12 cellular contexts compared by ENCODE assay signal in the genomic region with DNA sequence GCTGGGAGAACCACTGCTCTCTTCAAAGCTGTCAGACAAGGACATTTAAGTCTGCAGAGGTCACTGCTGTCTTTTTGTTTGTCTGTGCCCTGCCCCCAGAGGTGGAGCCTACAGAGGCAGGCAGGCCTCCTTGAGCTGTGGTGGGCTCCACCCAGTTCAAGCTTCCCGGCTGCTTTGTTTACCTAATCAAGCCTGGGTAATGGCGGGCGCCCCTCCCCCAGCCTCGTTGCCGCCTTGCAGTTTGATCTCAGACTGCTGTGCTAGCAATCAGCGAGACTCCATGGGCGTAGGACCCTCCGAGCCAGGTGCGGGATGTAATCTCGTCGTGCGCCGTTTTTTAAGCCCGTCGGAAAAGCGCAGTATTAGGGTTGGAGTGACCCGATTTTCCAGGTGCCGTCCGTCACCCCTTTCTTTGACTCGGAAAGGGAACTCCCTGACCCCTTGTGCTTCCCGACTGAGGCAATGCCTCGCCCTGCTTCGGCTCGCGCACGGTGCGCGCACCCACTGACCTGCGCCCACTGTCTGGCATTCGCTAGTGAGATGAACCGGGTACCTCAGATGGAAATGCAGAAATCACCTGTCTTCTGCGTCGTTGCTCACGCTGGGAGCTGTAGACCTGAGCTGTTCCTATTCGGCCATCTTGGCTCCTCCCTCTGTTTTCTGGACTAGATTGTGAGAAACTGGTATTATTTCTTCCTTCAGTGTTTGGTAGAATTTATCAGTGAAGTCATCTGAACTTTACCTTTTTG. TPM values are rescaled to one million over a fixed set of nuclear protein-coding genes. Genes with fewer than 3 reads are reported as not detected.
DNase-seq lines count a peak whose midpoint lies in the region; ATAC-seq, FAIRE-seq and TF ChIP-seq lines count a peak whose summit lies in the region.
"Not testable (repeated sequence)": the region's sequence is repeated elsewhere in the genome, so short reads cannot be mapped to it uniquely, and the experiment has no call there.
"Had no signal": no experiment of that assay in that cellular context is flagged by ENCODE, and none has a peak within 500 bp of the region (broad histone marks: within the 10 kb centered on the region; RNA-seq: fewer than 3 reads in every experiment).

No MANE protein-coding gene starts in this region.

- H3K4me1 ChIP-seq in H9 (ENCODE audit: insufficient read depth, low read length); K562 (replicated peaks in 1 of 2; ENCODE audit: control insufficient read depth in 2 of 2, insufficient read depth in 2 of 2, low read length in 2 of 2); mucosa of rectum (ENCODE audit: control insufficient read depth in 2 of 2, insufficient read depth in 2 of 2, low read length in 2 of 2): not testable (repeated sequence)

- in situ Hi-C loops in K562 (cut with MboI) = not testable (repeated sequence)

- H3K27ac Mint-ChIP-seq in CD4-positive, alpha-beta T cell; T-helper 17 cell; glutamatergic neuron (ENCODE audit: unreplicated experiment): not testable (repeated sequence)
- H3K27ac Mint-ChIP-seq in H9 (peak overlapping the region; percentile 32 to 97 (median 79); a peak in 5 of 7 replicates), progenitor cell of endocrine pancreas (peak overlapping the region; percentile 89)

- TF ChIP-seq CTCF in CD4-positive, alpha-beta T cell (IDR thresholded peaks at IDR 0.05); H9 (conservative IDR thresholded peaks at IDR 0.05); K562 (IDR thresholded peaks at IDR 0.05 in 2 of 3, conservative IDR thresholded peaks at IDR 0.05 in 1 of 3; ENCODE audit: insufficient read depth in 2 of 3, low read depth in 1 of 3, low read length in 3 of 3); glutamatergic neuron (IDR thresholded peaks at IDR 0.05; ENCODE audit: partially characterized antibody, unreplicated experiment); progenitor cell of endocrine pancreas (IDR thresholded peaks at IDR 0.05; ENCODE audit: unreplicated experiment): not testable (repeated sequence)

- H4K20me1 ChIP-seq in H9 (ENCODE audit: control insufficient read depth, insufficient read depth, insufficient read length); K562 (replicated peaks; ENCODE audit: control insufficient read depth, insufficient read depth, low read length): not testable (repeated sequence)

- H3T11ph ChIP-seq in H9 (ENCODE audit: low read length) = not testable (repeated sequence)

- WGBS in H9 (ENCODE audit: extremely low coverage, insufficient read length, low lambda C conversion rate) = no CpG with 5 or more reads among the region's 35 CpGs
- 27% methylated on average over 6 of the region's 35 CpGs for WGBS in K562 (ENCODE audit: insufficient coverage, low coverage, missing lambda C conversion rate)

- H3K4me1 Mint-ChIP-seq in CD4-positive, alpha-beta T cell (ENCODE audit: low read depth); T-helper 17 cell; glutamatergic neuron (ENCODE audit: low read depth, unreplicated experiment); progenitor cell of endocrine pancreas (ENCODE audit: low read depth): not testable (repeated sequence)
- H3K4me1 Mint-ChIP-seq in H9 = peaks cover 5 to 14% of the 10 kb centered on the region in 2 experiments

- not testable (repeated sequence) for H3K9ac ChIP-seq in H9 (ENCODE audit: extremely low read depth, insufficient read length, low read length); mucosa of rectum (ENCODE audit: low read depth in 1 of 2, low read length in 2 of 2)
- H3K9ac ChIP-seq in K562 (ENCODE audit: insufficient read depth in 1 of 2, low read depth in 2 of 2, low read length in 2 of 2) = peak overlapping the region in 1 of 2 experiments; percentile 62; a peak in 2 of 4 replicates

- not testable (repeated sequence) for H2BK12ac ChIP-seq in H9 (ENCODE audit: insufficient read length, low read depth, low read length)

- H2BK20ac ChIP-seq in H9 (ENCODE audit: low read depth, low read length, poor library complexity, severe bottlenecking) = not testable (repeated sequence)

- H3K4me3 ChIP-seq in K562 (peak overlapping the region; percentile 32), mucosa of rectum (ENCODE audit: low read length in 2 of 2) (peak overlapping the region; percentile 26 to 33)

- not testable (repeated sequence) for DNase-seq in CD4-positive, alpha-beta T cell; T-helper 17 cell; glutamatergic neuron; progenitor cell of endocrine pancreas (ENCODE audit: low spot score, unreplicated experiment)
- DNase-seq in H9 (peak; percentile 34), K562 (ENCODE audit: extremely low read depth in 1 of 4, low spot score in 3 of 4) (peak in 1 of 4 experiments; percentile 25)

- peak overlapping the region; percentile 23 for H3K4me3 Mint-ChIP-seq in CD4-positive, alpha-beta T cell
- H3K4me3 Mint-ChIP-seq in H9 (peak overlapping the region; percentile 28 to 50; a peak in 4 of 5 replicates), T-helper 17 cell (peak overlapping the region; percentile 16), glutamatergic neuron (ENCODE audit: unreplicated experiment) (peak overlapping the region; percentile 63), progenitor cell of endocrine pancreas (ENCODE audit: low read depth) (peak overlapping the region; percentile 71)

- H3K79me2 ChIP-seq in H9 (ENCODE audit: insufficient read depth, low read length); K562 (ENCODE audit: control insufficient read depth, insufficient read depth, low read length): not testable (repeated sequence)

- not testable (repeated sequence) for H4K91ac ChIP-seq in H9 (ENCODE audit: insufficient read length, low read depth, low read length)

- TF ChIP-seq EP300 in K562 (IDR thresholded peaks at IDR 0.05; ENCODE audit: low read length) = not testable (repeated sequence)

- H3K23me2 ChIP-seq in H9 (ENCODE audit: insufficient read length, low read depth, low read length, poor library complexity, severe bottlenecking) = not testable (repeated sequence)

- H2AFZ ChIP-seq in H9 (ENCODE audit: low read length) = not testable (repeated sequence)
- peak overlapping the region; percentile 81 for H2AFZ ChIP-seq in K562 (ENCODE audit: low read depth, low read length)

- not testable (repeated sequence) for H2AK5ac ChIP-seq in H9 (ENCODE audit: insufficient read length, low read length)

- H3K9me3 ChIP-seq in CD4-positive, alpha-beta T cell (ENCODE audit: control insufficient read depth, low read length); H9 (ENCODE audit: control insufficient read depth, low read depth, low read length); T-helper 17 cell (ENCODE audit: control insufficient read depth, low read length, poor library complexity, severe bottlenecking); K562 (replicated peaks; ENCODE audit: control insufficient read depth, insufficient read depth, low read depth, low read length); mucosa of rectum (ENCODE audit: control insufficient read depth in 2 of 2, low read length in 2 of 2): not testable (repeated sequence)

- H3K18ac ChIP-seq in H9 (ENCODE audit: insufficient read length, low read depth, low read length) = not testable (repeated sequence)

- not testable (repeated sequence) for H2BK15ac ChIP-seq in H9 (ENCODE audit: low read depth, low read length)

- H4K5ac ChIP-seq in H9 (ENCODE audit: insufficient read length, low read depth, low read length) = not testable (repeated sequence)

- intact Hi-C loops in CD4-positive, alpha-beta T cell (cut with DNase I, micrococcal nuclease) = not testable (repeated sequence)
- intact Hi-C loops in K562 (cut with micrococcal nuclease) = loop anchor here (10.0 kb wide), 1 partner anchor 131 kb away; the partner anchor contains the start of genes UGT1A4 and UGT1A5

- not testable (repeated sequence) for H3K36me3 Mint-ChIP-seq in CD4-positive, alpha-beta T cell (ENCODE audit: low read depth); T-helper 17 cell (ENCODE audit: low read depth); glutamatergic neuron (ENCODE audit: unreplicated experiment); progenitor cell of endocrine pancreas (ENCODE audit: insufficient read depth)
- H3K36me3 Mint-ChIP-seq in H9 (ENCODE audit: insufficient read depth in 1 of 3, low read depth in 3 of 3) = peaks cover 0 to 12% (median 2%) of the 10 kb centered on the region in 3 experiments; a peak in 4 of 7 replicates

- H3K4me2 ChIP-seq in H9 (ENCODE audit: insufficient read depth, insufficient read length, low read length) = not testable (repeated sequence)
- peak overlapping the region; percentile 58; the same call in 1 of the 2 replicates for H3K4me2 ChIP-seq in K562 (ENCODE audit: insufficient read depth, low read length)

- not testable (repeated sequence) for FAIRE-seq in K562 (lab: Jason Lieb, UNC)

- not testable (repeated sequence) for H4K8ac ChIP-seq in H9 (replicated peaks; ENCODE audit: insufficient read length, low read depth, low read length)

- H3K14ac ChIP-seq in H9 (ENCODE audit: insufficient read depth, low read length) = peak overlapping the region; percentile 92

- ATAC-seq in CD4-positive, alpha-beta T cell (ENCODE audit: poor library complexity); T-helper 17 cell; K562: not testable (repeated sequence)

- CTCF ChIA-PET in CD4-positive, alpha-beta T cell (lab: Charles Lee); K562 (lab: Yijun Ruan, JAX; ENCODE audit: low intra/inter-chr PET ratio): not testable (repeated sequence)

- not testable (repeated sequence) for H3K9me3 Mint-ChIP-seq in CD4-positive, alpha-beta T cell; glutamatergic neuron (ENCODE audit: unreplicated experiment); progenitor cell of endocrine pancreas (ENCODE audit: low read depth)
- peaks cover 6 to 11% of the 10 kb centered on the region in 2 experiments; a peak in 4 of 5 replicates for H3K9me3 Mint-ChIP-seq in H9

- H3K9me1 ChIP-seq in K562 (ENCODE audit: control insufficient read depth, insufficient read depth, low read length) = not testable (repeated sequence)

- TF ChIP-seq RAD21 in K562 (CRISPR knock-in tag; conservative IDR thresholded peaks at IDR 0.05 in 1 of 2, IDR thresholded peaks at IDR 0.05 in 1 of 2) = peak; percentile 42 to 49

- not testable (repeated sequence) for H3K79me1 ChIP-seq in H9 (ENCODE audit: insufficient read depth, low read depth, low read length, poor library complexity, severe bottlenecking)

- POLR2A ChIA-PET in CD4-positive, alpha-beta T cell (lab: Charles Lee) = not testable (repeated sequence)
- POLR2A ChIA-PET in K562 (lab: Yijun Ruan, JAX) = interaction anchor here (0.9 kb wide), 1 partner anchor 13 kb away, joined by 3 read pairs; no protein-coding TSS in a partner anchor

- not testable (repeated sequence) for H3K56ac ChIP-seq in H9 (ENCODE audit: insufficient read length, low read depth, low read length)

- H3K23ac ChIP-seq in H9 (ENCODE audit: insufficient read length, low read depth, low read length) = not testable (repeated sequence)

- TF ChIP-seq POLR2A in K562 (conservative IDR thresholded peaks at IDR 0.05) = peak; percentile 44; the same call in 1 of the 2 replicates

- not testable (repeated sequence) for H3K27me3 ChIP-seq in CD4-positive, alpha-beta T cell (ENCODE audit: control insufficient read depth, insufficient read depth, low read length); H9 (ENCODE audit: insufficient read depth, low read length); K562 (ENCODE audit: control insufficient read depth in 2 of 2, insufficient read depth in 2 of 2, low read length in 2 of 2); mucosa of rectum (ENCODE audit: control insufficient read depth in 2 of 2, insufficient read depth in 2 of 2, low read length in 2 of 2)

- H3K27me3 Mint-ChIP-seq in CD4-positive, alpha-beta T cell = peaks cover 31% of the 10 kb centered on the region
- not testable (repeated sequence) for H3K27me3 Mint-ChIP-seq in H9 (ENCODE audit: low read depth); glutamatergic neuron (ENCODE audit: unreplicated experiment); progenitor cell of endocrine pancreas
- peaks cover 36% of the 10 kb centered on the region for H3K27me3 Mint-ChIP-seq in T-helper 17 cell

- H2BK120ac ChIP-seq in H9 (ENCODE audit: low read depth, low read length, poor library complexity, severe bottlenecking) = not testable (repeated sequence)

- BruUV-seq in K562 (replicated peaks; lab: Mats Ljungman, UMichigan) = TSS peak; percentile 77

- H3K36me3 ChIP-seq in K562 (ENCODE audit: control insufficient read depth, insufficient read depth, low read length); mucosa of rectum (ENCODE audit: control insufficient read depth in 2 of 2, insufficient read depth in 2 of 2, low read length in 2 of 2): not testable (repeated sequence)

- H2BK5ac ChIP-seq in H9 (ENCODE audit: insufficient read length, low read length) = not testable (repeated sequence)

- H3K4ac ChIP-seq in H9 (ENCODE audit: low read depth, low read length) = not testable (repeated sequence)

- not testable (repeated sequence) for H3K27ac ChIP-seq in CD4-positive, alpha-beta T cell (ENCODE audit: low read depth, low read length); H9 (ENCODE audit: insufficient read length, low read depth, low read length); mucosa of rectum (ENCODE audit: low read depth in 2 of 2, low read length in 2 of 2)
- H3K27ac ChIP-seq in K562 (ENCODE audit: extremely low read depth, low read depth, low read length) = peak overlapping the region; percentile 67; the same call in 2 of the 3 replicates

RNA-seq across cellular contexts. Expression of gene USP40, which starts 16.8 kb away (rescaled TPM):
- total RNA-seq in CD4-positive, alpha-beta T cell = 1 to 10 TPM; 7.2 to 8.7 TPM
- total RNA-seq in H9 (2021) = 6.0 and 7.5 TPM in 2 replicates
- total RNA-seq in T-helper 17 cell = 10 to 100 TPM; 10.7 to 14.0 TPM
- total RNA-seq in K562 (2011; cell fraction: chromatin; rRNA removed; ENCODE audit: low replicate concordance) = 44.7 and 124 TPM in 2 replicates
- total RNA-seq in K562 (2011; cell fraction: nucleolus; rRNA removed) = 12.0 and 15.0 TPM in 2 replicates
- total RNA-seq in K562 (2011; cell fraction: nucleoplasm; rRNA removed) = 32.2 and 35.7 TPM in 2 replicates
- total RNA-seq in K562 (2014; rRNA removed) = 8.5 and 11.3 TPM in 2 replicates
- 12.8 and 14.8 TPM in 2 replicates for total RNA-seq in K562 (2014; rRNA removed; fragmentation: Illumina TruSeq; extraction: Trizol)
- 12.2 and 12.8 TPM in 2 replicates for total RNA-seq in K562 (2015; rRNA removed; fragmentation: Illumina TruSeq; extraction: Trizol)
- total RNA-seq in K562 (2021) = 12.9 and 13.1 TPM in 2 replicates
- 15.0 TPM in 2 replicates for polyA plus RNA-seq in K562 (2011; rRNA removed)
- polyA plus RNA-seq in K562 (2011; cell fraction: cytosol; rRNA removed) = 11.5 and 15.8 TPM in 2 replicates
- 49.5 and 56.9 TPM in 2 replicates for polyA plus RNA-seq in K562 (2011; cell fraction: nucleus; rRNA removed)
- 9.3 and 14.8 TPM in 2 replicates for polyA plus RNA-seq in K562 (2012)
- 9.3 and 10.6 TPM in 2 replicates for polyA plus RNA-seq in K562 (2014; fragmentation: Illumina TruSeq; extraction: Trizol)
- polyA plus RNA-seq in K562 (2014; fragmentation: Nextera tagmentation; extraction: Ambion mirVana) = 1 to 10 TPM; 5.5 to 7.9 TPM
- polyA plus RNA-seq in K562 (2014; rRNA removed) = 9.0 and 9.3 TPM in 2 replicates
- polyA minus RNA-seq in K562 (2011; rRNA and poly(A)+ RNA removed) = 33.1 and 38.1 TPM in 2 replicates
- polyA minus RNA-seq in K562 (2011; cell fraction: cytosol; rRNA and poly(A)+ RNA removed) = 7.1 and 8.9 TPM in 2 replicates
- 21.0 and 39.4 TPM in 2 replicates for polyA minus RNA-seq in K562 (2011; cell fraction: nucleus; rRNA and poly(A)+ RNA removed)
- 21.8 TPM for total RNA-seq in glutamatergic neuron (ENCODE audit: unreplicated experiment)
- 36.9 and 38.3 TPM in 2 replicates for total RNA-seq in progenitor cell of endocrine pancreas

RNA-seq across cellular contexts. Expression of gene UGT1A8, which starts 34.0 kb away (rescaled TPM):
- total RNA-seq in CD4-positive, alpha-beta T cell = not detected
- not detected in 2 replicates for total RNA-seq in H9 (2021)
- total RNA-seq in T-helper 17 cell = not detected
- total RNA-seq in K562 (2011; cell fraction: chromatin; rRNA removed; ENCODE audit: low replicate concordance) = 0.23 and 0.39 TPM in 2 replicates
- total RNA-seq in K562 (2011; cell fraction: nucleolus; rRNA removed) = 0.26 TPM in 1 of 2 replicates, not detected in the other
- total RNA-seq in K562 (2011; cell fraction: nucleoplasm; rRNA removed) = 0.22 TPM in 1 of 2 replicates, not detected in the other
- total RNA-seq in K562 (2014; rRNA removed) = not detected in 2 replicates
- not detected in 2 replicates for total RNA-seq in K562 (2014; rRNA removed; fragmentation: Illumina TruSeq; extraction: Trizol)
- total RNA-seq in K562 (2015; rRNA removed; fragmentation: Illumina TruSeq; extraction: Trizol) = 0.04 TPM in 1 of 2 replicates, not detected in the other
- total RNA-seq in K562 (2021) = not detected in 2 replicates
- not detected in 2 replicates for polyA plus RNA-seq in K562 (2011; rRNA removed)
- polyA plus RNA-seq in K562 (2011; cell fraction: cytosol; rRNA removed) = not detected in 2 replicates
- polyA plus RNA-seq in K562 (2011; cell fraction: nucleus; rRNA removed) = not detected in 2 replicates
- polyA plus RNA-seq in K562 (2012) = not detected in 2 replicates
- polyA plus RNA-seq in K562 (2014; fragmentation: Illumina TruSeq; extraction: Trizol) = not detected in 2 replicates
- not detected for polyA plus RNA-seq in K562 (2014; fragmentation: Nextera tagmentation; extraction: Ambion mirVana)
- polyA plus RNA-seq in K562 (2014; rRNA removed) = not detected in 2 replicates
- 0.06 TPM in 1 of 2 replicates, not detected in the other for polyA minus RNA-seq in K562 (2011; rRNA and poly(A)+ RNA removed)
- polyA minus RNA-seq in K562 (2011; cell fraction: cytosol; rRNA and poly(A)+ RNA removed) = not detected in 2 replicates
- not detected in 2 replicates for polyA minus RNA-seq in K562 (2011; cell fraction: nucleus; rRNA and poly(A)+ RNA removed)
- total RNA-seq in glutamatergic neuron (ENCODE audit: unreplicated experiment) = not detected
- not detected in 2 replicates for total RNA-seq in progenitor cell of endocrine pancreas
- total RNA-seq: NCI-H460, OCI-LY7, SK-MEL-5 had no signal
- polyA plus RNA-seq: BJ, IgD-negative memory B cell had no signal

RNA-seq across cellular contexts. Expression of gene UGT1A10, which starts 52.9 kb away (rescaled TPM):
- not detected for total RNA-seq in CD4-positive, alpha-beta T cell
- total RNA-seq in H9 (2021) (not detected in 2 replicates), T-helper 17 cell (not detected), K562 (2014; rRNA removed) (not detected in 2 replicates), K562 (2014; rRNA removed; fragmentation: Illumina TruSeq; extraction: Trizol) (not detected in 2 replicates), K562 (2015; rRNA removed; fragmentation: Illumina TruSeq; extraction: Trizol) (not detected in 2 replicates), K562 (2021) (not detected in 2 replicates), glutamatergic neuron (ENCODE audit: unreplicated experiment) (not detected), progenitor cell of endocrine pancreas (not detected in 2 replicates)
- 0.23 and 0.70 TPM in 2 replicates for total RNA-seq in K562 (2011; cell fraction: chromatin; rRNA removed; ENCODE audit: low replicate concordance)
- total RNA-seq in K562 (2011; cell fraction: nucleolus; rRNA removed) = not detected in 2 replicates
- 0.31 TPM in 1 of 2 replicates, not detected in the other for total RNA-seq in K562 (2011; cell fraction: nucleoplasm; rRNA removed)
- polyA plus RNA-seq in K562 (2011; rRNA removed) (not detected in 2 replicates), K562 (2014; fragmentation: Illumina TruSeq; extraction: Trizol) (not detected in 2 replicates), K562 (2014; fragmentation: Nextera tagmentation; extraction: Ambion mirVana) (not detected), K562 (2014; rRNA removed) (not detected in 2 replicates)
- not detected in 2 replicates for polyA plus RNA-seq in K562 (2011; cell fraction: cytosol; rRNA removed)
- polyA plus RNA-seq in K562 (2011; cell fraction: nucleus; rRNA removed) = 0.07 and 0.14 TPM in 2 replicates
- polyA plus RNA-seq in K562 (2012) = 0.04 TPM in 2 replicates
- not detected in 2 replicates for polyA minus RNA-seq in K562 (2011; rRNA and poly(A)+ RNA removed)
- not detected in 2 replicates for polyA minus RNA-seq in K562 (2011; cell fraction: cytosol; rRNA and poly(A)+ RNA removed)
- polyA minus RNA-seq in K562 (2011; cell fraction: nucleus; rRNA and poly(A)+ RNA removed) = 0.22 TPM in 1 of 2 replicates, not detected in the other
- total RNA-seq: NCI-H460, OCI-LY7, SK-MEL-5 had no signal
- polyA plus RNA-seq: BJ, IgD-negative memory B cell had no signal

Comparison
In these comparisons a context has a peak if more than half of its experiments do, and no peak if none do; other contexts are left out.
1. H3K4me3 Mint-ChIP-seq: peak in every context shown above with its lines; median percentile 71 in progenitor cell of endocrine pancreas; 63 in glutamatergic neuron; 39 in H9; 23 in CD4-positive, alpha-beta T cell; 16 in T-helper 17 cell.